ENCODE assay signal across 16 cellular contexts in genomic region chr4:78179188-78179587, GRCh38.
DNase-seq lines count a peak whose midpoint lies in the region; TF ChIP-seq lines count a peak whose summit lies in the region.
"Had no signal": no experiment of that assay in that cellular context is flagged by ENCODE, and none has a peak within 500 bp of the region (broad histone marks: within the 10 kb centered on the region; RNA-seq: fewer than 3 reads in every experiment).

No MANE protein-coding gene starts in this region.

- peak; percentile 29 for DNase-seq in mammary epithelial cell
- no peak for DNase-seq in MCF 10A (ENCODE audit: unreplicated experiment)
- peak; percentile 70 for DNase-seq in kidney tubule cell (ENCODE audit: low spot score)
- peak; percentile 34 to 89 for DNase-seq in trophoblast cell
- no peak for DNase-seq in NAMALWA (ENCODE audit: low spot score)
- no peak for DNase-seq in NCI-H2171 treated with DMSO at 0.1 percent for 48 hours (lab: John Stamatoyannopoulos, UW)
- DNase-seq in NCI-H345 (lab: John Stamatoyannopoulos, UW), result no peak
- DNase-seq: AML-193; CD8-positive, alpha-beta memory T cell; DND-41; GDM1; H7 had no signal

- no peak overlapping the region for H3K4me3 ChIP-seq in mammary epithelial cell (replicated peaks in 1 of 3; ENCODE audit: insufficient read depth in 1 of 3, low read depth in 2 of 3, low read length in 3 of 3)
- H3K4me3 ChIP-seq in trophoblast cell (ENCODE audit: low read depth, low read length), result no peak overlapping the region
- H3K4me3 ChIP-seq: BLaER1, GM23338 had no signal

- H3K9me3 ChIP-seq in mammary epithelial cell (replicated peaks; ENCODE audit: insufficient read depth, low read length) (no peaks in the 10 kb centered on the region), trophoblast cell (ENCODE audit: insufficient read depth, low read depth, low read length) (no peaks in the 10 kb centered on the region)
- H3K9me3 ChIP-seq: BLaER1 had no signal

- intact Hi-C loops in mammary epithelial cell (cut with micrococcal nuclease) (loop anchor here (5.0 kb wide), 1 partner anchor 48 kb away; no protein-coding TSS in a partner anchor), MCF 10A (cut with micrococcal nuclease) (no loop called here)

- dilution Hi-C loops in mammary epithelial cell (cut with HindIII; ENCODE audit: low sequenced_read_pairs), result no loop called here

- no peak overlapping the region for H3K23ac ChIP-seq in trophoblast cell (ENCODE audit: low read length)

- H3K36me3 ChIP-seq in mammary epithelial cell (ENCODE audit: insufficient read depth, low read length) (no peaks in the 10 kb centered on the region), trophoblast cell (ENCODE audit: control insufficient read depth in 1 of 2, insufficient read depth in 2 of 2, low read length in 2 of 2) (peaks cover 3 to 7% of the 10 kb centered on the region in 2 experiments)
- H3K36me3 ChIP-seq: BLaER1 had no signal

- H3K27me3 Mint-ChIP-seq in MCF 10A (ENCODE audit: insufficient read depth, unreplicated experiment), result no peaks in the 10 kb centered on the region

- POLR2A ChIA-PET in MCF 10A (lab: Yijun Ruan, JAX), result interaction anchor here (0.9 kb wide), 1 partner anchor 120 kb away, joined by 7 read pairs; no protein-coding TSS in a partner anchor

- BruUV-seq in mammary epithelial cell (replicated peaks; lab: Mats Ljungman, UMichigan), result no TSS peak
- no TSS peak for BruUV-seq in MCF 10A (replicated peaks; lab: Mats Ljungman, UMichigan)

- H3K4me2 ChIP-seq in mammary epithelial cell (ENCODE audit: insufficient read depth, low read depth, low read length) (no peak overlapping the region), trophoblast cell (ENCODE audit: low read length) (no peak overlapping the region)
- H3K4me2 ChIP-seq: BLaER1 had no signal

- H3K14ac ChIP-seq in trophoblast cell (ENCODE audit: low read length), result no peak overlapping the region

- H3K4ac ChIP-seq in trophoblast cell (ENCODE audit: low read depth, low read length), result no peak overlapping the region

- no peaks in the 10 kb centered on the region for H3K36me3 Mint-ChIP-seq in MCF 10A (ENCODE audit: insufficient read depth, unreplicated experiment)
- H3K36me3 Mint-ChIP-seq: CD8-positive, alpha-beta memory T cell; IgD-negative memory B cell had no signal

- H4K91ac ChIP-seq in trophoblast cell (ENCODE audit: low read depth, low read length), result no peak overlapping the region

- H3K27ac ChIP-seq in mammary epithelial cell (ENCODE audit: insufficient read depth, low read depth, low read length), result no peak overlapping the region
- peak overlapping the region; percentile 63 for H3K27ac ChIP-seq in trophoblast cell (ENCODE audit: low read depth, low read length)
- H3K27ac ChIP-seq: 22Rv1, BLaER1 had no signal

- H4K20me1 ChIP-seq in mammary epithelial cell (ENCODE audit: insufficient read depth, low read length), result no peaks in the 10 kb centered on the region
- H4K20me1 ChIP-seq: BLaER1 had no signal

- H3K18ac ChIP-seq in trophoblast cell (ENCODE audit: low read length), result no peak overlapping the region

- H3K4me1 ChIP-seq in mammary epithelial cell (ENCODE audit: insufficient read depth, low read length) (peaks cover 16% of the 10 kb centered on the region), trophoblast cell (ENCODE audit: control insufficient read depth in 1 of 2, insufficient read depth in 2 of 2, low read length in 2 of 2) (peaks cover 14 to 28% of the 10 kb centered on the region in 2 experiments)
- H3K4me1 ChIP-seq: BLaER1 had no signal

- H2AK5ac ChIP-seq in trophoblast cell (ENCODE audit: low read length), result no peak overlapping the region

- peaks cover 3% of the 10 kb centered on the region for H3K79me1 ChIP-seq in trophoblast cell (ENCODE audit: low read length)

- H3K4me3 Mint-ChIP-seq in MCF 10A (ENCODE audit: unreplicated experiment), result no peak overlapping the region
- H3K4me3 Mint-ChIP-seq: CD8-positive, alpha-beta memory T cell; GM23338; IgD-negative memory B cell had no signal

- no peak overlapping the region for H3K9ac ChIP-seq in mammary epithelial cell (ENCODE audit: insufficient read depth, low read length)
- H3K9ac ChIP-seq in trophoblast cell (ENCODE audit: low read length), result no peak overlapping the region
- H3K9ac ChIP-seq: BLaER1 had no signal

- no peak overlapping the region for H2AFZ ChIP-seq in mammary epithelial cell (ENCODE audit: low read depth, low read length)
- H2AFZ ChIP-seq in trophoblast cell (ENCODE audit: insufficient read depth, low read length, poor library complexity), result no peak overlapping the region
- H2AFZ ChIP-seq: GM23338 had no signal

- no peak overlapping the region for H2BK120ac ChIP-seq in trophoblast cell (ENCODE audit: insufficient read depth, low read length, poor library complexity)

- CTCF ChIA-PET in mammary epithelial cell (lab: Charles Lee; ENCODE audit: low non-redundant PET), result no interaction called here
- CTCF ChIA-PET in MCF 10A (lab: Yijun Ruan, JAX), result interaction anchor here (1.0 to 1.1 kb wide), 2 partner anchors 118 to 120 kb away, joined by 4 to 7 read pairs; no protein-coding TSS in a partner anchor

- H3K27ac Mint-ChIP-seq in MCF 10A (ENCODE audit: low read depth, unreplicated experiment), result no peak overlapping the region
- H3K27ac Mint-ChIP-seq: CD8-positive, alpha-beta memory T cell; GM23338; IgD-negative memory B cell had no signal

- H3K9me3 Mint-ChIP-seq in MCF 10A (ENCODE audit: unreplicated experiment), result no peaks in the 10 kb centered on the region
- H3K9me3 Mint-ChIP-seq: GM23338 had no signal

- WGBS in mammary epithelial cell (ENCODE audit: low coverage, missing lambda C conversion rate), result 4% methylated on average over 2 of the region's 2 CpGs
- no CpG with 5 or more reads among the region's 2 CpGs for WGBS in trophoblast cell (ENCODE audit: extremely low coverage, insufficient coverage, insufficient read length)

- H3K79me2 ChIP-seq in mammary epithelial cell (ENCODE audit: insufficient read depth, low read length), result no peaks in the 10 kb centered on the region
- H3K79me2 ChIP-seq in trophoblast cell (ENCODE audit: control insufficient read depth, insufficient read depth, low read length, poor library complexity), result peaks cover 1% of the 10 kb centered on the region

- H3K4me1 Mint-ChIP-seq in MCF 10A (ENCODE audit: insufficient read depth, unreplicated experiment), result peaks cover 19% of the 10 kb centered on the region
- H3K4me1 Mint-ChIP-seq: CD8-positive, alpha-beta memory T cell had no signal

- H2BK5ac ChIP-seq in trophoblast cell (ENCODE audit: low read depth, low read length, poor library complexity), result no peak overlapping the region

- H3K27me3 ChIP-seq in mammary epithelial cell (ENCODE audit: insufficient read depth, low read length) (no peaks in the 10 kb centered on the region), trophoblast cell (ENCODE audit: insufficient read depth, low read length) (no peaks in the 10 kb centered on the region)
- H3K27me3 ChIP-seq: BLaER1 had no signal

- H2BK12ac ChIP-seq in trophoblast cell (ENCODE audit: low read length), result no peak overlapping the region

- in situ Hi-C loops in mammary epithelial cell (cut with MboI; ENCODE audit: low sequenced_read_pairs in 2 of 2), result no loop called here

- H4K8ac ChIP-seq in trophoblast cell (ENCODE audit: low read depth, low read length), result no peak overlapping the region

- TF ChIP-seq CTCF in mammary epithelial cell (conservative IDR thresholded peaks at IDR 0.05 in 1 of 2, IDR thresholded peaks at IDR 0.05 in 1 of 2; ENCODE audit: extremely low read depth in 1 of 2, insufficient read depth in 1 of 2, low read depth in 1 of 2, low read length in 2 of 2) (no peak), MCF 10A (IDR thresholded peaks at IDR 0.05; ENCODE audit: unreplicated experiment) (no peak)

- H4K12ac ChIP-seq in trophoblast cell (ENCODE audit: low read depth, low read length), result no peak overlapping the region

Comparison
In these comparisons a context has a peak if more than half of its experiments do, and no peak if none do; other contexts are left out.
1. DNase-seq: peak in mammary epithelial cell (single experiment), kidney tubule cell (single experiment) and trophoblast cell (2 of 2); none in MCF 10A (single experiment), NAMALWA (single experiment), NCI-H2171 treated with DMSO at 0.1 percent for 48 hours (single experiment) and NCI-H345 (single experiment).